In genomic region chr2:232362174-232362913, GRCh38 we compare ENCODE assay signal across 1 cellular context.
TF ChIP-seq lines count a peak whose summit lies in the region.

No MANE protein-coding gene starts in this region.

TF ChIP-seq in K562, 482 proteins besides CTCF, POLR2A, EP300 and RAD21:
- TF ChIP-seq RBM14 (IDR thresholded peaks at IDR 0.05; ENCODE audit: borderline replicate concordance, insufficient read depth, low read depth, low read length) (no peak), GABPB1 (CRISPR knock-in tag; IDR thresholded peaks at IDR 0.05) (no peak), ZNF431 (CRISPR knock-in tag; IDR thresholded peaks at IDR 0.05) (peak; percentile 96)
TF ChIP-seq in K562: peak in this region for 1.
